In the genomic region with DNA sequence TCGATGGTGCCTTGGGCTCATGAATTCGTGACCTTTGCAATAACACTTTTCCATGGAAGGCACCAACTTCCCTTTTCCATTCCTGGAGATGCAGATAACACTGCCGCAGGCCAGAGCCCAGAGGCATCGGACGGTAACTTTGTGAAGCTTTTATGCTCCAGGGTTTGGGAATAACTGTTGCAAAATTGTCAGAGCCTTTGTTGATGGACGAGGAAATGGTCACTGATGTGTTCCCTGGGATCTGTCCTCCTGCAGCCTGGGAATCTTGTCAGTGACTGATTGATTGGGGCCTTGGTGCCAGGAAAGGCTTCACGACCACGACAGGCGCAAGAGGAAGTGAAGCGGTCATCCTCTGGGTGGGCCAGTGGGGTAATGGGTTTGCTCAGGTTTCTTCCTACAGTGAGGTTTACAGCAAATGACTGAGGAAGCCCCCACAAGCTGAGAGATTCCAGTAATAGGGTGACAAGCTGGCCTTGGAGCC, we compare ENCODE assay signal across 11 cellular contexts. TPM values are rescaled to one million over a fixed set of nuclear protein-coding genes. Genes with fewer than 3 reads are reported as not detected.
DNase-seq lines count a peak whose midpoint lies in the region; ATAC-seq and TF ChIP-seq lines count a peak whose summit lies in the region.
"Had no signal": no experiment of that assay in that cellular context is flagged by ENCODE, and none has a peak within 500 bp of the region (broad histone marks: within the 10 kb centered on the region; RNA-seq: fewer than 3 reads in every experiment).

No MANE protein-coding gene starts in this region.

- H3K4me1 ChIP-seq in lung (ENCODE audit: control insufficient read depth in 2 of 2, insufficient read depth in 2 of 2, low read length in 2 of 2) (peaks cover 20 to 56% of the 10 kb centered on the region in 2 donors), suprapubic skin (peaks cover 48% of the 10 kb centered on the region)

- H3K4me3 ChIP-seq in lung: no peak overlapping the region
- H3K4me3 ChIP-seq in suprapubic skin: no peak overlapping the region
- H3K4me3 ChIP-seq: ovary had no signal

- CTCF ChIA-PET in activated CD8-positive, alpha-beta memory T cell treated with anti-CD3 and anti-CD28 coated beads, Interleukin-2, amount 10 ng/mL, durations not matched to agents 7 days and 5 days (lab: Charles Lee): interaction anchor here (1.0 to 12.3 kb wide), 5 partner anchors 10 to 165 kb away, joined by 3 to 191 read pairs (median 4); a partner anchor contains a TSS

- peak overlapping the region; percentile 91 for H3K27ac Mint-ChIP-seq in activated CD8-positive, alpha-beta memory T cell treated with anti-CD3 and anti-CD28 coated beads, Interleukin-2, amount 10 ng/mL, durations not matched to agents 7 days and 5 days
- H3K27ac Mint-ChIP-seq in activated T-helper 17 cell treated with anti-CD3 and anti-CD28 coated beads, Interleukin-2, amount 50 U/mL, for 72 hours: peak overlapping the region; percentile 94

- DNase-seq in activated CD8-positive, alpha-beta memory T cell treated with anti-CD3 and anti-CD28 coated beads, Interleukin-2, amount 10 ng/mL, durations not matched to agents 7 days and 5 days: no peak
- DNase-seq in activated CD8-positive, alpha-beta memory T cell treated with anti-CD3 and anti-CD28 coated beads for 24 hours: no peak
- DNase-seq in lung (ENCODE audit: low spot score) (no peak), suprapubic skin (ENCODE audit: low spot score in 2 of 2) (no peak), SKM-1 treated with dmso at 0.1 percent for 144 hours (lab: John Stamatoyannopoulos, UW; ENCODE audit: unreplicated experiment) (no peak), GM19240 (ENCODE audit: insufficient read length, low spot score) (no peak)
- DNase-seq: NCI-H510A treated with DMSO at 0.1 percent for 48 hours had no signal

- TF ChIP-seq POLR2A in suprapubic skin (IDR thresholded peaks at IDR 0.05): no peak

- peaks cover 20% of the 10 kb centered on the region for H3K36me3 Mint-ChIP-seq in activated CD8-positive, alpha-beta memory T cell treated with anti-CD3 and anti-CD28 coated beads, Interleukin-2, amount 10 ng/mL, durations not matched to agents 7 days and 5 days
- peaks cover 90% of the 10 kb centered on the region for H3K36me3 Mint-ChIP-seq in activated T-helper 17 cell treated with anti-CD3 and anti-CD28 coated beads, Interleukin-2, amount 50 U/mL, for 72 hours (ENCODE audit: low read depth)

- peak overlapping the region; percentile 70 for H3K4me3 Mint-ChIP-seq in activated CD8-positive, alpha-beta memory T cell treated with anti-CD3 and anti-CD28 coated beads, Interleukin-2, amount 10 ng/mL, durations not matched to agents 7 days and 5 days
- H3K4me3 Mint-ChIP-seq in activated T-helper 17 cell treated with anti-CD3 and anti-CD28 coated beads, Interleukin-2, amount 50 U/mL, for 72 hours: peak overlapping the region; percentile 73

- TF ChIP-seq EP300 in suprapubic skin (IDR thresholded peaks at IDR 0.05): no peak

- no peak for ATAC-seq in activated CD8-positive, alpha-beta memory T cell treated with anti-CD3 and anti-CD28 coated beads, Interleukin-2, amount 10 ng/mL, durations not matched to agents 7 days and 5 days
- ATAC-seq in activated T-helper 17 cell treated with anti-CD3 and anti-CD28 coated beads, Interleukin-2, amount 50 U/mL, for 72 hours (replicated peaks): no peak
- ATAC-seq in lung (ENCODE audit: insufficient read depth, low FRiP score): no peak
- no peak for ATAC-seq in HG02884 (IDR thresholded peaks at IDR 0.05; ENCODE audit: unreplicated experiment)

- H3K27me3 Mint-ChIP-seq in activated CD8-positive, alpha-beta memory T cell treated with anti-CD3 and anti-CD28 coated beads, Interleukin-2, amount 10 ng/mL, durations not matched to agents 7 days and 5 days: no peaks in the 10 kb centered on the region
- H3K27me3 Mint-ChIP-seq in activated T-helper 17 cell treated with anti-CD3 and anti-CD28 coated beads, Interleukin-2, amount 50 U/mL, for 72 hours: no peaks in the 10 kb centered on the region

- H3K27me3 ChIP-seq in lung (ENCODE audit: control insufficient read depth, insufficient read depth) (no peaks in the 10 kb centered on the region), suprapubic skin (no peaks in the 10 kb centered on the region)
- H3K27me3 ChIP-seq: ovary had no signal

- H3K27ac ChIP-seq in lung (ENCODE audit: low read depth in 1 of 2, low read length in 1 of 2): peak overlapping the region; percentile 75 to 97
- H3K27ac ChIP-seq in suprapubic skin: peak overlapping the region; percentile 73
- H3K27ac ChIP-seq: KMS-11 had no signal

- no peak for TF ChIP-seq CTCF in lung (IDR thresholded peaks at IDR 0.05; ENCODE audit: control extremely low read depth, extremely low read depth)
- no peak for TF ChIP-seq CTCF in suprapubic skin (IDR thresholded peaks at IDR 0.05)

- peaks cover 70% of the 10 kb centered on the region for H3K4me1 Mint-ChIP-seq in activated CD8-positive, alpha-beta memory T cell treated with anti-CD3 and anti-CD28 coated beads, Interleukin-2, amount 10 ng/mL, durations not matched to agents 7 days and 5 days
- peaks cover 48% of the 10 kb centered on the region for H3K4me1 Mint-ChIP-seq in activated T-helper 17 cell treated with anti-CD3 and anti-CD28 coated beads, Interleukin-2, amount 50 U/mL, for 72 hours

- WGBS in lung, 2 donors: 42 to 47% methylated on average over 10 of the region's 10 CpGs
- 63% methylated on average over 10 of the region's 10 CpGs for WGBS in suprapubic skin

- H3K9me3 ChIP-seq in lung (ENCODE audit: control insufficient read depth in 2 of 2, insufficient read depth in 1 of 2, low read length in 1 of 2) (no peaks in the 10 kb centered on the region), suprapubic skin (no peaks in the 10 kb centered on the region)
- H3K9me3 ChIP-seq: ovary had no signal

- H3K36me3 ChIP-seq in lung (ENCODE audit: control insufficient read depth in 2 of 2, insufficient read depth in 2 of 2, low read length in 2 of 2): peaks cover 0 to 24% of the 10 kb centered on the region in 2 donors
- H3K36me3 ChIP-seq in suprapubic skin: peaks cover 39% of the 10 kb centered on the region
- H3K36me3 ChIP-seq: ovary had no signal

- no peaks in the 10 kb centered on the region for H3K9me3 Mint-ChIP-seq in activated CD8-positive, alpha-beta memory T cell treated with anti-CD3 and anti-CD28 coated beads, Interleukin-2, amount 10 ng/mL, durations not matched to agents 7 days and 5 days (ENCODE audit: low read depth)
- H3K9me3 Mint-ChIP-seq in activated T-helper 17 cell treated with anti-CD3 and anti-CD28 coated beads, Interleukin-2, amount 50 U/mL, for 72 hours: no peaks in the 10 kb centered on the region

RNA-seq across cellular contexts. Expression of a gene that starts 37.4 kb away (rescaled TPM):
- 10 to 100 TPM; 52.2 to 70.2 TPM for total RNA-seq in activated CD8-positive, alpha-beta memory T cell treated with anti-CD3 and anti-CD28 coated beads, Interleukin-2, amount 10 ng/mL, durations not matched to agents 7 days and 5 days
- total RNA-seq in activated T-helper 17 cell treated with anti-CD3 and anti-CD28 coated beads, Interleukin-2, amount 50 U/mL, for 72 hours: 100 to 1,000 TPM in 1 of 2 donors, 10 to 100 TPM in 1; 76.1 to 101 TPM
- total RNA-seq in lung (100 to 1,000 TPM in 1 of 2 donors, 10 to 100 TPM in 1; 90.6 to 104 TPM), suprapubic skin (10 to 100 TPM; 23.9 to 51.7 (median 34.2) TPM)
- polyA plus RNA-seq in lung: 10 to 100 TPM; 44.9 to 98.0 TPM

RNA-seq across cellular contexts. Expression of a gene that starts 56.0 kb away (rescaled TPM):
- total RNA-seq in activated CD8-positive, alpha-beta memory T cell treated with anti-CD3 and anti-CD28 coated beads, Interleukin-2, amount 10 ng/mL, durations not matched to agents 7 days and 5 days: 10 to 100 TPM in 1 of 2 experiments, 1 to 10 TPM in 1; 9.9 to 21.3 TPM
- total RNA-seq in activated T-helper 17 cell treated with anti-CD3 and anti-CD28 coated beads, Interleukin-2, amount 50 U/mL, for 72 hours: 100 to 1,000 TPM; 129 to 175 TPM
- total RNA-seq in lung (10 to 100 TPM; 65.8 to 83.8 TPM), suprapubic skin (100 to 1,000 TPM in 1 of 4 donors, 10 to 100 TPM in 3; 33.2 to 264 (median 60.9) TPM)
- polyA plus RNA-seq in lung: 100 to 1,000 TPM; 143 to 545 TPM
